Comparison of ENCODE assay signal across 1 cellular context in the genomic region with DNA sequence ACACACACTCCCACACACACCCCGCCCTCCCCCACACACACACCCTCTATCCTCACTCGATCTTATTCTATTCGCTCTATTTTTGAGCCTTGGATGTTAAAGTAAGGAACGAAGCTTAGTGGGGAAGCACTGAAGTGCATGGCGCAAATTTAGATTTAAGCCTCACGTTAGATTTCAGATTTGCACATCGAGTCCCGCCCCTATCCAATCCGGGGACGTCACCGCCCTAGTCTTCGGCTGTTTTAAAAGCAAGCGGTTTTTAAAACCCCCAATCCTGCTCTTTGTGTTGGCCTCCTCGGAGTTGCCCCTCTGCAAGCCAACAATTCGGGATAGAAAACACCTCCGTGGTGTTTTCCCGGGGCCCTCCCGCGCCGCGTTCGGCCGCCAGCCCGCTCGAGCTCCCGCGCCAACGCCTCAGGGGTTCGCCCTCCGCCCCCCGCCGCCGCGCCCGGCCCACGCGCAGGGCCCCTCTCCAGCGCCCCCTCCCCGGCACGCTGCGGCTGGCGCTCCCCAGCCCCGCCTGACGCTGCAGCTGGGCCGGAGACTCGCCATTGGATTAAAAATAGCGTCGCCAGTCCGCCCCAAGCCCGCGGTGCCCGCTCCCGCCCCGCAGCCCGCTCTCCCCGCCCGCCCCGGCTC.
TF ChIP-seq lines count a peak whose summit lies in the region.

A gene with protein sequence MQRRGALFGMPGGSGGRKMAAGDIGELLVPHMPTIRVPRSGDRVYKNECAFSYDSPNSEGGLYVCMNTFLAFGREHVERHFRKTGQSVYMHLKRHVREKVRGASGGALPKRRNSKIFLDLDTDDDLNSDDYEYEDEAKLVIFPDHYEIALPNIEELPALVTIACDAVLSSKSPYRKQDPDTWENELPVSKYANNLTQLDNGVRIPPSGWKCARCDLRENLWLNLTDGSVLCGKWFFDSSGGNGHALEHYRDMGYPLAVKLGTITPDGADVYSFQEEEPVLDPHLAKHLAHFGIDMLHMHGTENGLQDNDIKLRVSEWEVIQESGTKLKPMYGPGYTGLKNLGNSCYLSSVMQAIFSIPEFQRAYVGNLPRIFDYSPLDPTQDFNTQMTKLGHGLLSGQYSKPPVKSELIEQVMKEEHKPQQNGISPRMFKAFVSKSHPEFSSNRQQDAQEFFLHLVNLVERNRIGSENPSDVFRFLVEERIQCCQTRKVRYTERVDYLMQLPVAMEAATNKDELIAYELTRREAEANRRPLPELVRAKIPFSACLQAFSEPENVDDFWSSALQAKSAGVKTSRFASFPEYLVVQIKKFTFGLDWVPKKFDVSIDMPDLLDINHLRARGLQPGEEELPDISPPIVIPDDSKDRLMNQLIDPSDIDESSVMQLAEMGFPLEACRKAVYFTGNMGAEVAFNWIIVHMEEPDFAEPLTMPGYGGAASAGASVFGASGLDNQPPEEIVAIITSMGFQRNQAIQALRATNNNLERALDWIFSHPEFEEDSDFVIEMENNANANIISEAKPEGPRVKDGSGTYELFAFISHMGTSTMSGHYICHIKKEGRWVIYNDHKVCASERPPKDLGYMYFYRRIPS (plus strand): TSS at position 574 of the 639 bp plus-strand sequence. CDS start 186 bp downstream, outside the sequence.

TF ChIP-seq in HepG2, 621 proteins besides CTCF, POLR2A, EP300 and RAD21 (continued from another document):
- TF ChIP-seq, protein P1, sequence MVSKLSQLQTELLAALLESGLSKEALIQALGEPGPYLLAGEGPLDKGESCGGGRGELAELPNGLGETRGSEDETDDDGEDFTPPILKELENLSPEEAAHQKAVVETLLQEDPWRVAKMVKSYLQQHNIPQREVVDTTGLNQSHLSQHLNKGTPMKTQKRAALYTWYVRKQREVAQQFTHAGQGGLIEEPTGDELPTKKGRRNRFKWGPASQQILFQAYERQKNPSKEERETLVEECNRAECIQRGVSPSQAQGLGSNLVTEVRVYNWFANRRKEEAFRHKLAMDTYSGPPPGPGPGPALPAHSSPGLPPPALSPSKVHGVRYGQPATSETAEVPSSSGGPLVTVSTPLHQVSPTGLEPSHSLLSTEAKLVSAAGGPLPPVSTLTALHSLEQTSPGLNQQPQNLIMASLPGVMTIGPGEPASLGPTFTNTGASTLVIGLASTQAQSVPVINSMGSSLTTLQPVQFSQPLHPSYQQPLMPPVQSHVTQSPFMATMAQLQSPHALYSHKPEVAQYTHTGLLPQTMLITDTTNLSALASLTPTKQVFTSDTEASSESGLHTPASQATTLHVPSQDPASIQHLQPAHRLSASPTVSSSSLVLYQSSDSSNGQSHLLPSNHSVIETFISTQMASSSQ (IDR thresholded peaks at IDR 0.05; ENCODE audit: low read depth): no peak
- TF ChIP-seq, protein P1 (CRISPR knock-in tag; IDR thresholded peaks at IDR 0.05; ENCODE audit: borderline replicate concordance): no peak
- TF ChIP-seq, protein P2, sequence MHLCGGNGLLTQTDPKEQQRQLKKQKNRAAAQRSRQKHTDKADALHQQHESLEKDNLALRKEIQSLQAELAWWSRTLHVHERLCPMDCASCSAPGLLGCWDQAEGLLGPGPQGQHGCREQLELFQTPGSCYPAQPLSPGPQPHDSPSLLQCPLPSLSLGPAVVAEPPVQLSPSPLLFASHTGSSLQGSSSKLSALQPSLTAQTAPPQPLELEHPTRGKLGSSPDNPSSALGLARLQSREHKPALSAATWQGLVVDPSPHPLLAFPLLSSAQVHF (CRISPR knock-in tag; IDR thresholded peaks at IDR 0.05): no peak
- TF ChIP-seq ZNF598 (CRISPR knock-in tag; IDR thresholded peaks at IDR 0.05; ENCODE audit: borderline replicate concordance) (no peak), THAP11 (CRISPR knock-in tag; IDR thresholded peaks at IDR 0.05) (no peak), NCOA1 (CRISPR knock-in tag; IDR thresholded peaks at IDR 0.05) (no peak), ZSCAN21 (CRISPR knock-in tag; IDR thresholded peaks at IDR 0.05; ENCODE audit: borderline replicate concordance) (0 out of 2 replicates have a peak, but pooled peaks have one; percentile 7), CCDC6 (CRISPR knock-in tag; IDR thresholded peaks at IDR 0.05) (peak; percentile 85), MAFG (CRISPR knock-in tag; IDR thresholded peaks at IDR 0.05) (no peak), ZNF460 (CRISPR knock-in tag; IDR thresholded peaks at IDR 0.05; ENCODE audit: borderline replicate concordance) (no peak), RBFOX2 (IDR thresholded peaks at IDR 0.05; ENCODE audit: low read depth, low read length) (no peak), ARNT2 (CRISPR knock-in tag; IDR thresholded peaks at IDR 0.05; ENCODE audit: low read depth) (peak; percentile 51; the same call in 1 of the 2 replicates), NCOA2 (CRISPR knock-in tag; IDR thresholded peaks at IDR 0.05) (0 out of 2 replicates have a peak, but pooled peaks have one; percentile 13), BORCS8-MEF2B (CRISPR knock-in tag; IDR thresholded peaks at IDR 0.05) (no peak), ZNF879 (CRISPR knock-in tag; IDR thresholded peaks at IDR 0.05) (no peak), DNMT1 (CRISPR knock-in tag; IDR thresholded peaks at IDR 0.05) (no peak), CCAR2 (optimal IDR thresholded peaks at IDR 0.05; ENCODE audit: low read depth, low read length) (no peak), ZNF510 (CRISPR knock-in tag; IDR thresholded peaks at IDR 0.05; ENCODE audit: low read depth) (no peak)
- TF ChIP-seq, protein P3, sequence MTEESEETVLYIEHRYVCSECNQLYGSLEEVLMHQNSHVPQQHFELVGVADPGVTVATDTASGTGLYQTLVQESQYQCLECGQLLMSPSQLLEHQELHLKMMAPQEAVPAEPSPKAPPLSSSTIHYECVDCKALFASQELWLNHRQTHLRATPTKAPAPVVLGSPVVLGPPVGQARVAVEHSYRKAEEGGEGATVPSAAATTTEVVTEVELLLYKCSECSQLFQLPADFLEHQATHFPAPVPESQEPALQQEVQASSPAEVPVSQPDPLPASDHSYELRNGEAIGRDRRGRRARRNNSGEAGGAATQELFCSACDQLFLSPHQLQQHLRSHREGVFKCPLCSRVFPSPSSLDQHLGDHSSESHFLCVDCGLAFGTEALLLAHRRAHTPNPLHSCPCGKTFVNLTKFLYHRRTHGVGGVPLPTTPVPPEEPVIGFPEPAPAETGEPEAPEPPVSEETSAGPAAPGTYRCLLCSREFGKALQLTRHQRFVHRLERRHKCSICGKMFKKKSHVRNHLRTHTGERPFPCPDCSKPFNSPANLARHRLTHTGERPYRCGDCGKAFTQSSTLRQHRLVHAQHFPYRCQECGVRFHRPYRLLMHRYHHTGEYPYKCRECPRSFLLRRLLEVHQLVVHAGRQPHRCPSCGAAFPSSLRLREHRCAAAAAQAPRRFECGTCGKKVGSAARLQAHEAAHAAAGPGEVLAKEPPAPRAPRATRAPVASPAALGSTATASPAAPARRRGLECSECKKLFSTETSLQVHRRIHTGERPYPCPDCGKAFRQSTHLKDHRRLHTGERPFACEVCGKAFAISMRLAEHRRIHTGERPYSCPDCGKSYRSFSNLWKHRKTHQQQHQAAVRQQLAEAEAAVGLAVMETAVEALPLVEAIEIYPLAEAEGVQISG (CRISPR knock-in tag; IDR thresholded peaks at IDR 0.05): 0 out of 2 replicates have a peak, but pooled peaks have one; percentile 19
- TF ChIP-seq, protein P4, sequence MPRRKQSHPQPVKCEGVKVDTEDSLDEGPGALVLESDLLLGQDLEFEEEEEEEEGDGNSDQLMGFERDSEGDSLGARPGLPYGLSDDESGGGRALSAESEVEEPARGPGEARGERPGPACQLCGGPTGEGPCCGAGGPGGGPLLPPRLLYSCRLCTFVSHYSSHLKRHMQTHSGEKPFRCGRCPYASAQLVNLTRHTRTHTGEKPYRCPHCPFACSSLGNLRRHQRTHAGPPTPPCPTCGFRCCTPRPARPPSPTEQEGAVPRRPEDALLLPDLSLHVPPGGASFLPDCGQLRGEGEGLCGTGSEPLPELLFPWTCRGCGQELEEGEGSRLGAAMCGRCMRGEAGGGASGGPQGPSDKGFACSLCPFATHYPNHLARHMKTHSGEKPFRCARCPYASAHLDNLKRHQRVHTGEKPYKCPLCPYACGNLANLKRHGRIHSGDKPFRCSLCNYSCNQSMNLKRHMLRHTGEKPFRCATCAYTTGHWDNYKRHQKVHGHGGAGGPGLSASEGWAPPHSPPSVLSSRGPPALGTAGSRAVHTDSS (CRISPR knock-in tag; conservative IDR thresholded peaks at IDR 0.05): no peak
- TF ChIP-seq, protein P5, sequence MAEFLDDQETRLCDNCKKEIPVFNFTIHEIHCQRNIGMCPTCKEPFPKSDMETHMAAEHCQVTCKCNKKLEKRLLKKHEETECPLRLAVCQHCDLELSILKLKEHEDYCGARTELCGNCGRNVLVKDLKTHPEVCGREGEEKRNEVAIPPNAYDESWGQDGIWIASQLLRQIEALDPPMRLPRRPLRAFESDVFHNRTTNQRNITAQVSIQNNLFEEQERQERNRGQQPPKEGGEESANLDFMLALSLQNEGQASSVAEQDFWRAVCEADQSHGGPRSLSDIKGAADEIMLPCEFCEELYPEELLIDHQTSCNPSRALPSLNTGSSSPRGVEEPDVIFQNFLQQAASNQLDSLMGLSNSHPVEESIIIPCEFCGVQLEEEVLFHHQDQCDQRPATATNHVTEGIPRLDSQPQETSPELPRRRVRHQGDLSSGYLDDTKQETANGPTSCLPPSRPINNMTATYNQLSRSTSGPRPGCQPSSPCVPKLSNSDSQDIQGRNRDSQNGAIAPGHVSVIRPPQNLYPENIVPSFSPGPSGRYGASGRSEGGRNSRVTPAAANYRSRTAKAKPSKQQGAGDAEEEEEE (CRISPR knock-in tag; IDR thresholded peaks at IDR 0.05; ENCODE audit: borderline replicate concordance): no peak
- TF ChIP-seq, protein P6, sequence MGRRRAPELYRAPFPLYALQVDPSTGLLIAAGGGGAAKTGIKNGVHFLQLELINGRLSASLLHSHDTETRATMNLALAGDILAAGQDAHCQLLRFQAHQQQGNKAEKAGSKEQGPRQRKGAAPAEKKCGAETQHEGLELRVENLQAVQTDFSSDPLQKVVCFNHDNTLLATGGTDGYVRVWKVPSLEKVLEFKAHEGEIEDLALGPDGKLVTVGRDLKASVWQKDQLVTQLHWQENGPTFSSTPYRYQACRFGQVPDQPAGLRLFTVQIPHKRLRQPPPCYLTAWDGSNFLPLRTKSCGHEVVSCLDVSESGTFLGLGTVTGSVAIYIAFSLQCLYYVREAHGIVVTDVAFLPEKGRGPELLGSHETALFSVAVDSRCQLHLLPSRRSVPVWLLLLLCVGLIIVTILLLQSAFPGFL (CRISPR knock-in tag; IDR thresholded peaks at IDR 0.05): no peak
- TF ChIP-seq, protein P7, sequence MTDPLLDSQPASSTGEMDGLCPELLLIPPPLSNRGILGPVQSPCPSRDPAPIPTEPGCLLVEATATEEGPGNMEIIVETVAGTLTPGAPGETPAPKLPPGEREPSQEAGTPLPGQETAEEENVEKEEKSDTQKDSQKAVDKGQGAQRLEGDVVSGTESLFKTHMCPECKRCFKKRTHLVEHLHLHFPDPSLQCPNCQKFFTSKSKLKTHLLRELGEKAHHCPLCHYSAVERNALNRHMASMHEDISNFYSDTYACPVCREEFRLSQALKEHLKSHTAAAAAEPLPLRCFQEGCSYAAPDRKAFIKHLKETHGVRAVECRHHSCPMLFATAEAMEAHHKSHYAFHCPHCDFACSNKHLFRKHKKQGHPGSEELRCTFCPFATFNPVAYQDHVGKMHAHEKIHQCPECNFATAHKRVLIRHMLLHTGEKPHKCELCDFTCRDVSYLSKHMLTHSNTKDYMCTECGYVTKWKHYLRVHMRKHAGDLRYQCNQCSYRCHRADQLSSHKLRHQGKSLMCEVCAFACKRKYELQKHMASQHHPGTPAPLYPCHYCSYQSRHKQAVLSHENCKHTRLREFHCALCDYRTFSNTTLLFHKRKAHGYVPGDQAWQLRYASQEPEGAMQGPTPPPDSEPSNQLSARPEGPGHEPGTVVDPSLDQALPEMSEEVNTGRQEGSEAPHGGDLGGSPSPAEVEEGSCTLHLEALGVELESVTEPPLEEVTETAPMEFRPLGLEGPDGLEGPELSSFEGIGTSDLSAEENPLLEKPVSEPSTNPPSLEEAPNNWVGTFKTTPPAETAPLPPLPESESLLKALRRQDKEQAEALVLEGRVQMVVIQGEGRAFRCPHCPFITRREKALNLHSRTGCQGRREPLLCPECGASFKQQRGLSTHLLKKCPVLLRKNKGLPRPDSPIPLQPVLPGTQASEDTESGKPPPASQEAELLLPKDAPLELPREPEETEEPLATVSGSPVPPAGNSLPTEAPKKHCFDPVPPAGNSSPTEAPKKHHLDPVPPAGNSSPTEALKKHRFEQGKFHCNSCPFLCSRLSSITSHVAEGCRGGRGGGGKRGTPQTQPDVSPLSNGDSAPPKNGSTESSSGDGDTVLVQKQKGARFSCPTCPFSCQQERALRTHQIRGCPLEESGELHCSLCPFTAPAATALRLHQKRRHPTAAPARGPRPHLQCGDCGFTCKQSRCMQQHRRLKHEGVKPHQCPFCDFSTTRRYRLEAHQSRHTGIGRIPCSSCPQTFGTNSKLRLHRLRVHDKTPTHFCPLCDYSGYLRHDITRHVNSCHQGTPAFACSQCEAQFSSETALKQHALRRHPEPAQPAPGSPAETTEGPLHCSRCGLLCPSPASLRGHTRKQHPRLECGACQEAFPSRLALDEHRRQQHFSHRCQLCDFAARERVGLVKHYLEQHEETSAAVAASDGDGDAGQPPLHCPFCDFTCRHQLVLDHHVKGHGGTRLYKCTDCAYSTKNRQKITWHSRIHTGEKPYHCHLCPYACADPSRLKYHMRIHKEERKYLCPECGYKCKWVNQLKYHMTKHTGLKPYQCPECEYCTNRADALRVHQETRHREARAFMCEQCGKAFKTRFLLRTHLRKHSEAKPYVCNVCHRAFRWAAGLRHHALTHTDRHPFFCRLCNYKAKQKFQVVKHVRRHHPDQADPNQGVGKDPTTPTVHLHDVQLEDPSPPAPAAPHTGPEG (CRISPR knock-in tag; IDR thresholded peaks at IDR 0.05): peak; percentile 39; the same call in 1 of the 2 replicates
- TF ChIP-seq, protein P8, sequence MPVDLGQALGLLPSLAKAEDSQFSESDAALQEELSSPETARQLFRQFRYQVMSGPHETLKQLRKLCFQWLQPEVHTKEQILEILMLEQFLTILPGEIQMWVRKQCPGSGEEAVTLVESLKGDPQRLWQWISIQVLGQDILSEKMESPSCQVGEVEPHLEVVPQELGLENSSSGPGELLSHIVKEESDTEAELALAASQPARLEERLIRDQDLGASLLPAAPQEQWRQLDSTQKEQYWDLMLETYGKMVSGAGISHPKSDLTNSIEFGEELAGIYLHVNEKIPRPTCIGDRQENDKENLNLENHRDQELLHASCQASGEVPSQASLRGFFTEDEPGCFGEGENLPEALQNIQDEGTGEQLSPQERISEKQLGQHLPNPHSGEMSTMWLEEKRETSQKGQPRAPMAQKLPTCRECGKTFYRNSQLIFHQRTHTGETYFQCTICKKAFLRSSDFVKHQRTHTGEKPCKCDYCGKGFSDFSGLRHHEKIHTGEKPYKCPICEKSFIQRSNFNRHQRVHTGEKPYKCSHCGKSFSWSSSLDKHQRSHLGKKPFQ (CRISPR knock-in tag; IDR thresholded peaks at IDR 0.05; ENCODE audit: insufficient replicate concordance): peak; percentile 19
- TF ChIP-seq, protein P9, sequence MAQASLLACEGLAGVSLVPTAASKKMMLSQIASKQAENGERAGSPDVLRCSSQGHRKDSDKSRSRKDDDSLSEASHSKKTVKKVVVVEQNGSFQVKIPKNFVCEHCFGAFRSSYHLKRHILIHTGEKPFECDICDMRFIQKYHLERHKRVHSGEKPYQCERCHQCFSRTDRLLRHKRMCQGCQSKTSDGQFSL (CRISPR knock-in tag; IDR thresholded peaks at IDR 0.05): 0 out of 2 replicates have a peak, but pooled peaks have one; percentile 23
